In genomic region chr2:29114841-29115609, GRCh38 we compare ENCODE assay signal across 8 cellular contexts. TPM values are rescaled to one million over a fixed set of nuclear protein-coding genes. Genes with fewer than 3 reads are reported as not detected.
DNase-seq lines count a peak whose midpoint lies in the region; ATAC-seq, FAIRE-seq and TF ChIP-seq lines count a peak whose summit lies in the region.

Gene CLIP4 (plus strand): TSS chr2:29115415. CDS start chr2:29121389, 5,974 bp downstream.

- H3K79me2 ChIP-seq in parathyroid adenoma = no peaks in the 10 kb centered on the region

- FAIRE-seq in GM12891 (lab: Jason Lieb, UNC) = peak; percentile 91

- peak; percentile 68 for ATAC-seq in HG02642 (IDR thresholded peaks at IDR 0.05; ENCODE audit: poor library complexity, unreplicated experiment)
- peak; percentile 84 for ATAC-seq in Right ventricle myocardium inferior

- H3K27me3 Mint-ChIP-seq in activated naive CD8-positive, alpha-beta T cell treated with anti-CD3 and anti-CD28 coated beads for 36 hours = no peaks in the 10 kb centered on the region

- peak within 1 kb of the TSS; percentile 91 for H3K4me3 Mint-ChIP-seq in activated naive CD8-positive, alpha-beta T cell treated with anti-CD3 and anti-CD28 coated beads for 36 hours

- H3K9me3 ChIP-seq in SJSA1 (replicated peaks) (no peaks in the 10 kb centered on the region), parathyroid adenoma (ENCODE audit: control insufficient read depth, low read length) (no peaks in the 10 kb centered on the region), thyroid gland (no peaks in the 10 kb centered on the region)

- peak within 1 kb of the TSS; percentile 71 for H3K9ac ChIP-seq in parathyroid adenoma

- WGBS in thyroid gland, 2 donors = 7 to 9% methylated on average over 16 to 23 of the region's 78 CpGs

- peaks cover 38% of the 10 kb centered on the region for H3K4me1 Mint-ChIP-seq in activated naive CD8-positive, alpha-beta T cell treated with anti-CD3 and anti-CD28 coated beads for 36 hours

- H3K27ac Mint-ChIP-seq in activated naive CD8-positive, alpha-beta T cell treated with anti-CD3 and anti-CD28 coated beads for 36 hours = peak within 1 kb of the TSS; percentile 89

- peak within 1 kb of the TSS; percentile 88 for H3K4me2 ChIP-seq in parathyroid adenoma (ENCODE audit: low read length)

- H2AFZ ChIP-seq in parathyroid adenoma = peak within 1 kb of the TSS; percentile 96

- intact Hi-C loops in Right ventricle myocardium inferior (cut with DNase I) = loop anchor here (5.0 kb wide), 1 partner anchor 98 kb away; no protein-coding TSS in a partner anchor
- intact Hi-C loops in thyroid gland (cut with DNase I) = no loop called here

- H3K36me3 Mint-ChIP-seq in activated naive CD8-positive, alpha-beta T cell treated with anti-CD3 and anti-CD28 coated beads for 36 hours = peaks cover 4% of the 10 kb centered on the region

- H3K27me3 ChIP-seq in SJSA1 (replicated peaks) (no peaks in the 10 kb centered on the region), parathyroid adenoma (ENCODE audit: control insufficient read depth, insufficient read depth, low read length) (no peaks in the 10 kb centered on the region), thyroid gland (no peaks in the 10 kb centered on the region)

- H3K4me3 ChIP-seq in SJSA1 (peak within 1 kb of the TSS; percentile 64), parathyroid adenoma (ENCODE audit: low read depth, low read length) (peak within 1 kb of the TSS; percentile 74), thyroid gland (replicated peaks in 1 of 3) (peak within 1 kb of the TSS; percentile 55 to 57 (median 56))

- DNase-seq in GM12891 (ENCODE audit: insufficient read length, low spot score) (peak; percentile 62), SJSA1 (ENCODE audit: low read depth in 1 of 2, low spot score in 2 of 2) (peak in 1 of 2 experiments; percentile 50), Right ventricle myocardium inferior (ENCODE audit: missing footprints) (peak; percentile 81), thyroid gland (peak; percentile 84 to 90), NCI-H1436 treated with DMSO at 0.1 percent for 48 hours (lab: John Stamatoyannopoulos, UW) (no peak)
- peak; percentile 86 for DNase-seq in activated naive CD8-positive, alpha-beta T cell treated with anti-CD3 and anti-CD28 coated beads for 36 hours

- peaks cover 57% of the 10 kb centered on the region for H3K4me1 ChIP-seq in SJSA1 (replicated peaks)
- H3K4me1 ChIP-seq in parathyroid adenoma = no peaks in the 10 kb centered on the region
- peaks cover 36 to 40% of the 10 kb centered on the region in 2 donors for H3K4me1 ChIP-seq in thyroid gland

- no peak for TF ChIP-seq CTCF in parathyroid adenoma (IDR thresholded peaks at IDR 0.05)
- TF ChIP-seq CTCF in thyroid gland (IDR thresholded peaks at IDR 0.05) = no peak

- no peaks in the 10 kb centered on the region for H3K9me3 Mint-ChIP-seq in activated naive CD8-positive, alpha-beta T cell treated with anti-CD3 and anti-CD28 coated beads for 36 hours

- H3K36me3 ChIP-seq in SJSA1 (no peaks in the 10 kb centered on the region), parathyroid adenoma (ENCODE audit: control insufficient read depth, insufficient read depth, low read length) (no peaks in the 10 kb centered on the region), thyroid gland (no peaks in the 10 kb centered on the region)

- H3K27ac ChIP-seq in SJSA1 (peak within 1 kb of the TSS; percentile 92), parathyroid adenoma (peak within 1 kb of the TSS; percentile 55), thyroid gland (peak within 1 kb of the TSS; percentile 95 to 97 (median 96))

- no peak for TF ChIP-seq POLR2A in GM12891 (IDR thresholded peaks at IDR 0.05; ENCODE audit: low read depth, low read length)
- peak; percentile 30 to 86 for TF ChIP-seq POLR2A in thyroid gland (IDR thresholded peaks at IDR 0.05)

TF ChIP-seq in GM12891, 5 proteins besides CTCF, POLR2A, EP300 and RAD21:
- no peak for TF ChIP-seq POLR2AphosphoS5 (IDR thresholded peaks at IDR 0.05; ENCODE audit: low read depth, low read length)
- no peak for TF ChIP-seq PAX5 (IDR thresholded peaks at IDR 0.05; ENCODE audit: insufficient read depth, low read length, severe bottlenecking)
- no peak for TF ChIP-seq TAF1 (IDR thresholded peaks at IDR 0.05; ENCODE audit: low read depth, low read length)
- no peak for TF ChIP-seq SPI1 (IDR thresholded peaks at IDR 0.05; ENCODE audit: low read depth, low read length)
- no peak for TF ChIP-seq POU2F2 (IDR thresholded peaks at IDR 0.05; ENCODE audit: low read depth, low read length)

RNA-seq across cellular contexts. Expression of gene CLIP4, which starts in this region (rescaled TPM):
- polyA plus RNA-seq in GM12891 (2012; ENCODE audit: low read depth, missing spikeins) = 11.3 TPM
- 34.2 and 36.9 TPM in 2 replicates for total RNA-seq in SJSA1 (2014; rRNA removed; shearing (Covaris generic))
- 10 to 100 TPM; 15.8 to 18.7 TPM for total RNA-seq in activated naive CD8-positive, alpha-beta T cell treated with anti-CD3 and anti-CD28 coated beads for 36 hours
- total RNA-seq in Right ventricle myocardium inferior (26.2 TPM), thyroid gland (100 to 1,000 TPM; 148 to 398 (median 222) TPM)
